In the genomic region with DNA sequence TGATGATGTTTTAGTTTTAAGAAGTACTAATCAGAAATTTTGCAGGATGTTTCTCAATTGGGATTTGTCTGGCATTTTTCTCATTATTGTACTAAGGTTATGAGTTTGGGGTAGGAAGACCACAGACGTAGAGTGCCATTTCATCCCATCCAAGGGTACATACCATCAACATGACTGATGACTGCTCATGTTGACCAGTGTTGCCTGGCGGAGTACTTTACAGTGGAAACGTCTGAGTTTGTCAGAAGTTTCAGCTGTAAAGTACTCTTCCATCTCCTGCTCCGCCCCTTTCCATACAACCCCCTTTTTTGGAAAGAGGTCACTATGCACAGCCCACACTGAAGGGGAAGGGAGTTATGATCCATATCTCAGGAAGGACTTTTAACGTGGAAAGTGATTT, we compare ENCODE assay signal across 1 cellular context.
TF ChIP-seq lines count a peak whose summit lies in the region.

No MANE protein-coding gene starts in this region.

TF ChIP-seq in WTC11, 78 proteins besides CTCF, POLR2A, EP300 and RAD21 (continued from another document):
- TF ChIP-seq, protein P1, sequence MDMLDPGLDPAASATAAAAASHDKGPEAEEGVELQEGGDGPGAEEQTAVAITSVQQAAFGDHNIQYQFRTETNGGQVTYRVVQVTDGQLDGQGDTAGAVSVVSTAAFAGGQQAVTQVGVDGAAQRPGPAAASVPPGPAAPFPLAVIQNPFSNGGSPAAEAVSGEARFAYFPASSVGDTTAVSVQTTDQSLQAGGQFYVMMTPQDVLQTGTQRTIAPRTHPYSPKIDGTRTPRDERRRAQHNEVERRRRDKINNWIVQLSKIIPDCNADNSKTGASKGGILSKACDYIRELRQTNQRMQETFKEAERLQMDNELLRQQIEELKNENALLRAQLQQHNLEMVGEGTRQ (CRISPR knock-in tag; IDR thresholded peaks at IDR 0.05): no peak
- TF ChIP-seq, protein P2, sequence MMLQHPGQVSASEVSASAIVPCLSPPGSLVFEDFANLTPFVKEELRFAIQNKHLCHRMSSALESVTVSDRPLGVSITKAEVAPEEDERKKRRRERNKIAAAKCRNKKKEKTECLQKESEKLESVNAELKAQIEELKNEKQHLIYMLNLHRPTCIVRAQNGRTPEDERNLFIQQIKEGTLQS (CRISPR knock-in tag; conservative IDR thresholded peaks at IDR 0.05): no peak
- TF ChIP-seq, protein P3, sequence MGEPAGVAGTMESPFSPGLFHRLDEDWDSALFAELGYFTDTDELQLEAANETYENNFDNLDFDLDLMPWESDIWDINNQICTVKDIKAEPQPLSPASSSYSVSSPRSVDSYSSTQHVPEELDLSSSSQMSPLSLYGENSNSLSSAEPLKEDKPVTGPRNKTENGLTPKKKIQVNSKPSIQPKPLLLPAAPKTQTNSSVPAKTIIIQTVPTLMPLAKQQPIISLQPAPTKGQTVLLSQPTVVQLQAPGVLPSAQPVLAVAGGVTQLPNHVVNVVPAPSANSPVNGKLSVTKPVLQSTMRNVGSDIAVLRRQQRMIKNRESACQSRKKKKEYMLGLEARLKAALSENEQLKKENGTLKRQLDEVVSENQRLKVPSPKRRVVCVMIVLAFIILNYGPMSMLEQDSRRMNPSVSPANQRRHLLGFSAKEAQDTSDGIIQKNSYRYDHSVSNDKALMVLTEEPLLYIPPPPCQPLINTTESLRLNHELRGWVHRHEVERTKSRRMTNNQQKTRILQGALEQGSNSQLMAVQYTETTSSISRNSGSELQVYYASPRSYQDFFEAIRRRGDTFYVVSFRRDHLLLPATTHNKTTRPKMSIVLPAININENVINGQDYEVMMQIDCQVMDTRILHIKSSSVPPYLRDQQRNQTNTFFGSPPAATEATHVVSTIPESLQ (CRISPR knock-in tag; IDR thresholded peaks at IDR 0.05): no peak
- TF ChIP-seq, protein P4, sequence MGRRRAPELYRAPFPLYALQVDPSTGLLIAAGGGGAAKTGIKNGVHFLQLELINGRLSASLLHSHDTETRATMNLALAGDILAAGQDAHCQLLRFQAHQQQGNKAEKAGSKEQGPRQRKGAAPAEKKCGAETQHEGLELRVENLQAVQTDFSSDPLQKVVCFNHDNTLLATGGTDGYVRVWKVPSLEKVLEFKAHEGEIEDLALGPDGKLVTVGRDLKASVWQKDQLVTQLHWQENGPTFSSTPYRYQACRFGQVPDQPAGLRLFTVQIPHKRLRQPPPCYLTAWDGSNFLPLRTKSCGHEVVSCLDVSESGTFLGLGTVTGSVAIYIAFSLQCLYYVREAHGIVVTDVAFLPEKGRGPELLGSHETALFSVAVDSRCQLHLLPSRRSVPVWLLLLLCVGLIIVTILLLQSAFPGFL (CRISPR knock-in tag; IDR thresholded peaks at IDR 0.05; ENCODE audit: borderline replicate concordance): no peak
- TF ChIP-seq, protein P5, sequence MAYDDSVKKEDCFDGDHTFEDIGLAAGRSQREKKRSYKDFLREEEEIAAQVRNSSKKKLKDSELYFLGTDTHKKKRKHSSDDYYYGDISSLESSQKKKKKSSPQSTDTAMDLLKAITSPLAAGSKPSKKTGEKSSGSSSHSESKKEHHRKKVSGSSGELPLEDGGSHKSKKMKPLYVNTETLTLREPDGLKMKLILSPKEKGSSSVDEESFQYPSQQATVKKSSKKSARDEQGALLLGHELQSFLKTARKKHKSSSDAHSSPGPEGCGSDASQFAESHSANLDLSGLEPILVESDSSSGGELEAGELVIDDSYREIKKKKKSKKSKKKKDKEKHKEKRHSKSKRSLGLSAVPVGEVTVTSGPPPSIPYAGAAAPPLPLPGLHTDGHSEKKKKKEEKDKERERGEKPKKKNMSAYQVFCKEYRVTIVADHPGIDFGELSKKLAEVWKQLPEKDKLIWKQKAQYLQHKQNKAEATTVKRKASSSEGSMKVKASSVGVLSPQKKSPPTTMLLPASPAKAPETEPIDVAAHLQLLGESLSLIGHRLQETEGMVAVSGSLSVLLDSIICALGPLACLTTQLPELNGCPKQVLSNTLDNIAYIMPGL (CRISPR knock-in tag; IDR thresholded peaks at IDR 0.05): no peak
- no peak for TF ChIP-seq NFYB (CRISPR knock-in tag; conservative IDR thresholded peaks at IDR 0.05; ENCODE audit: low read depth)
